ENCODE assay signal across 1 cellular context in genomic region chr10:14185501-14186045, GRCh38.
TF ChIP-seq lines count a peak whose summit lies in the region.

No MANE protein-coding gene starts in this region.

TF ChIP-seq in K562, 482 proteins besides CTCF, POLR2A, EP300 and RAD21 (continued from another document and continues in another):
- peak; percentile 98 for TF ChIP-seq ZBTB9 (CRISPR knock-in tag; IDR thresholded peaks at IDR 0.05)
- TF ChIP-seq DMBX1 (CRISPR knock-in tag; IDR thresholded peaks at IDR 0.05; ENCODE audit: borderline replicate concordance), result no peak
- TF ChIP-seq POLR3G (IDR thresholded peaks at IDR 0.05; ENCODE audit: extremely low read depth, insufficient read length, insufficient replicate concordance), result no peak
- no peak for TF ChIP-seq SIRT6 (IDR thresholded peaks at IDR 0.05; ENCODE audit: low read depth, low read length)
- peak; percentile 95 for TF ChIP-seq PATZ1 (CRISPR knock-in tag; IDR thresholded peaks at IDR 0.05; ENCODE audit: borderline replicate concordance)
- peak; percentile 66; the same call in 1 of the 2 replicates for TF ChIP-seq CHD2 (IDR thresholded peaks at IDR 0.05; ENCODE audit: low read depth, low read length)
- TF ChIP-seq TBL1XR1 (IDR thresholded peaks at IDR 0.05; ENCODE audit: low read length in 2 of 2), result peak; percentile 77 to 99
- TF ChIP-seq HMG20B (CRISPR knock-in tag; IDR thresholded peaks at IDR 0.05), result peak; percentile 98
- no peak for TF ChIP-seq ZNF76 (CRISPR knock-in tag; IDR thresholded peaks at IDR 0.05; ENCODE audit: borderline replicate concordance)
- TF ChIP-seq DLX4 (CRISPR knock-in tag; IDR thresholded peaks at IDR 0.05), result peak; percentile 100
- TF ChIP-seq YBX1 (IDR thresholded peaks at IDR 0.05), result no peak
- TF ChIP-seq NR2F6 (CRISPR knock-in tag; IDR thresholded peaks at IDR 0.05), result peak; percentile 99
- peak; percentile 99 for TF ChIP-seq SMAD1 (IDR thresholded peaks at IDR 0.05; ENCODE audit: low read depth, low read length, partially characterized antibody)
- peak; percentile 93 for TF ChIP-seq E2F1 (CRISPR knock-in tag; IDR thresholded peaks at IDR 0.05)
- no peak for TF ChIP-seq SNIP1 (IDR thresholded peaks at IDR 0.05; ENCODE audit: low read depth)
- 0 out of 2 replicates have a peak, but pooled peaks have one; percentile 31 for TF ChIP-seq NKRF (IDR thresholded peaks at IDR 0.05; ENCODE audit: borderline replicate concordance)
- TF ChIP-seq ID3 (CRISPR knock-in tag; IDR thresholded peaks at IDR 0.05), result no peak
- TF ChIP-seq ID3 (tag; IDR thresholded peaks at IDR 0.05), result no peak
- peak; percentile 84 for TF ChIP-seq TAF9B (IDR thresholded peaks at IDR 0.05; ENCODE audit: partially characterized antibody)
- no peak; the same call in 1 of the 2 replicates for TF ChIP-seq TAL1 (IDR thresholded peaks at IDR 0.05)
- no peak for TF ChIP-seq E2F6 (IDR thresholded peaks at IDR 0.05; ENCODE audit: borderline replicate concordance in 1 of 2, extremely low read depth in 1 of 2, insufficient read depth in 1 of 2, insufficient read length in 1 of 2, low read depth in 1 of 2, low read length in 1 of 2, poor library complexity in 1 of 2, severe bottlenecking in 1 of 2)
- TF ChIP-seq SPI1 (IDR thresholded peaks at IDR 0.05; ENCODE audit: borderline replicate concordance, low read depth, low read length), result peak; percentile 38; the same call in 1 of the 2 replicates
- TF ChIP-seq ZBTB8A (IDR thresholded peaks at IDR 0.05; ENCODE audit: partially characterized antibody), result peak; percentile 83
- TF ChIP-seq ZNF3 (CRISPR knock-in tag; IDR thresholded peaks at IDR 0.05), result peak; percentile 97
- TF ChIP-seq NRF1 (conservative IDR thresholded peaks at IDR 0.05 in 1 of 2, IDR thresholded peaks at IDR 0.05 in 1 of 2), result no peak
- TF ChIP-seq ZBTB26 (CRISPR knock-in tag; IDR thresholded peaks at IDR 0.05), result peak; percentile 100
- no peak for TF ChIP-seq SMARCB1 (IDR thresholded peaks at IDR 0.05; ENCODE audit: insufficient read length, low read depth)
- TF ChIP-seq NCOA2 (IDR thresholded peaks at IDR 0.05; ENCODE audit: partially characterized antibody in 2 of 2), result no peak
- 0 out of 2 replicates have a peak, but pooled peaks have one; percentile 60 for TF ChIP-seq REST (CRISPR knock-in tag; IDR thresholded peaks at IDR 0.05; ENCODE audit: low read depth)
- TF ChIP-seq ZNF133 (CRISPR knock-in tag; IDR thresholded peaks at IDR 0.05), result no peak
- TF ChIP-seq ZFP30 (CRISPR knock-in tag; IDR thresholded peaks at IDR 0.05; ENCODE audit: borderline replicate concordance), result peak; percentile 58; the same call in 1 of the 2 replicates
- peak; percentile 60; the same call in 1 of the 2 replicates for TF ChIP-seq ZNF583 (CRISPR knock-in tag; IDR thresholded peaks at IDR 0.05)
- peak; percentile 76 for TF ChIP-seq POLR2G (IDR thresholded peaks at IDR 0.05; ENCODE audit: low read depth, low read length)
- no peak for TF ChIP-seq FOXP4 (CRISPR knock-in tag; IDR thresholded peaks at IDR 0.05; ENCODE audit: borderline replicate concordance)
- no peak for TF ChIP-seq ARID3A (IDR thresholded peaks at IDR 0.05; ENCODE audit: borderline replicate concordance, low read depth, low read length)
- TF ChIP-seq ZNF239 (CRISPR knock-in tag; IDR thresholded peaks at IDR 0.05), result peak; percentile 14; the same call in 1 of the 2 replicates
- no peak for TF ChIP-seq MIER1 (IDR thresholded peaks at IDR 0.05; ENCODE audit: low read depth)
- no peak for TF ChIP-seq JUN (IDR thresholded peaks at IDR 0.05; ENCODE audit: borderline replicate concordance, low read depth, low read length)
- TF ChIP-seq JUN (CRISPR knock-in tag; IDR thresholded peaks at IDR 0.05; ENCODE audit: borderline replicate concordance), result no peak
- TF ChIP-seq SMAD2 (IDR thresholded peaks at IDR 0.05; ENCODE audit: low read depth, low read length), result no peak
- TF ChIP-seq ZNF140 (CRISPR knock-in tag; IDR thresholded peaks at IDR 0.05), result no peak
- TF ChIP-seq CEBPB (tag; IDR thresholded peaks at IDR 0.05), result no peak
- TF ChIP-seq ZBTB2 (IDR thresholded peaks at IDR 0.05), result peak; percentile 53; the same call in 1 of the 2 replicates
